ENCODE assay signal across 18 cellular contexts in genomic region chr21:42626171-42626570, GRCh38. TPM values are rescaled to one million over a fixed set of nuclear protein-coding genes. Genes with fewer than 3 reads are reported as not detected.
A peak's percentile ranks its signal among the peaks of the same experiment; 100 is the strongest.
DNase-seq lines count a peak whose midpoint lies in the region; ATAC-seq, FAIRE-seq and TF ChIP-seq lines count a peak whose summit lies in the region.
"Had no signal": no experiment of that assay in that cellular context is flagged by ENCODE, and none has a peak within 500 bp of the region (broad histone marks: within the 10 kb centered on the region; RNA-seq: fewer than 3 reads in every experiment).

No MANE protein-coding gene starts in this region.

- H3K9ac ChIP-seq in kidney (ENCODE audit: low read length in 2 of 2): no peak overlapping the region

- no peak for TF ChIP-seq POLR2A in heart left ventricle (IDR thresholded peaks at IDR 0.05)

- H3K27ac ChIP-seq in heart left ventricle (no peak overlapping the region), kidney (ENCODE audit: low read depth in 2 of 2, low read length in 2 of 2) (no peak overlapping the region), upper lobe of right lung (no peak overlapping the region)

- no peaks in the 10 kb centered on the region for H3K36me3 ChIP-seq in heart left ventricle
- no peaks in the 10 kb centered on the region for H3K36me3 ChIP-seq in kidney (ENCODE audit: control insufficient read depth in 1 of 2, insufficient read depth in 2 of 2, low read length in 2 of 2)
- no peaks in the 10 kb centered on the region for H3K36me3 ChIP-seq in upper lobe of right lung

- WGBS in heart left ventricle, 4 donors: 89 to 93% (median 93%) methylated on average over 14 of the region's 14 CpGs

- intact Hi-C loops in cardiac septum (cut with DNase I): no loop called here
- intact Hi-C loops in heart left ventricle (cut with DNase I): no loop called here
- intact Hi-C loops in kidney (cut with DNase I): no loop called here
- intact Hi-C loops in sciatic nerve (cut with DNase I): no loop called here
- intact Hi-C loops in upper lobe of right lung (cut with DNase I): no loop called here

- TF ChIP-seq CTCF in heart left ventricle (IDR thresholded peaks at IDR 0.05): no peak
- TF ChIP-seq CTCF in kidney (IDR thresholded peaks at IDR 0.05; ENCODE audit: borderline replicate concordance, extremely low read depth, insufficient read depth): no peak
- no peak for TF ChIP-seq CTCF in upper lobe of right lung (IDR thresholded peaks at IDR 0.05)

- H3K27me3 ChIP-seq in heart left ventricle (peaks cover 0 to 26% (median 4%) of the 10 kb centered on the region in 9 donors), upper lobe of right lung (peaks cover 5% of the 10 kb centered on the region)

- ATAC-seq in heart left ventricle: no peak
- no peak for ATAC-seq in sciatic nerve
- ATAC-seq in upper lobe of right lung: no peak
- no peak for ATAC-seq in SK-N-SH treated with all-trans-retinoic acid at 6 μM for 48 hours
- ATAC-seq: GM12878 had no signal

- FAIRE-seq in kidney (lab: Jason Lieb, UNC): no peak
- FAIRE-seq: GM12878, GM18507 had no signal

- H3K9me3 ChIP-seq in heart left ventricle (no peaks in the 10 kb centered on the region), kidney (ENCODE audit: control insufficient read depth in 1 of 2, low read length in 2 of 2) (no peaks in the 10 kb centered on the region), upper lobe of right lung (no peaks in the 10 kb centered on the region)

- H3K4me3 ChIP-seq in heart left ventricle: no peak overlapping the region
- H3K4me3 ChIP-seq in kidney (ENCODE audit: low read length in 2 of 2): no peak overlapping the region
- no peak overlapping the region for H3K4me3 ChIP-seq in upper lobe of right lung
- H3K4me3 ChIP-seq: GM12878 had no signal

- peak; percentile 61 for DNase-seq in cardiac septum (ENCODE audit: low spot score)
- DNase-seq in heart left ventricle: no peak
- peak; percentile 44 for DNase-seq in kidney
- peak; percentile 28 for DNase-seq in sciatic nerve (ENCODE audit: low spot score)
- peak; percentile 37 for DNase-seq in upper lobe of right lung
- DNase-seq in NOMO-1 treated with DMSO at 0.1 percent for 48 hours (lab: John Stamatoyannopoulos, UW; ENCODE audit: unreplicated experiment): no peak
- no peak for DNase-seq in HPDE6-E6E7 (ENCODE audit: extremely low spot score)
- DNase-seq: 8988T; AML-193; C1 segment of cervical spinal cord; Calu3; CD4-positive, alpha-beta T cell; DMS79; HCEC 1CT; HFFc6 had no signal

- peaks cover 0 to 10% (median 0%) of the 10 kb centered on the region in 12 donors for H3K4me1 ChIP-seq in heart left ventricle
- peaks cover 20 to 29% of the 10 kb centered on the region in 2 donors for H3K4me1 ChIP-seq in kidney (ENCODE audit: control insufficient read depth in 1 of 2, insufficient read depth in 1 of 2, low read depth in 1 of 2, low read length in 2 of 2)
- H3K4me1 ChIP-seq in upper lobe of right lung: peaks cover 4% of the 10 kb centered on the region

TF ChIP-seq in SK-N-SH treated with all-trans-retinoic acid at 6 μM for 48 hours, 23 proteins besides CTCF, POLR2A, EP300 and RAD21 (continues in another document):
- TF ChIP-seq RARB (CRISPR knock-in tag; IDR thresholded peaks at IDR 0.05) (no peak), GLIS3 (CRISPR knock-in tag; IDR thresholded peaks at IDR 0.05) (no peak), ESRRG (CRISPR knock-in tag; IDR thresholded peaks at IDR 0.05) (no peak), BACH2 (CRISPR knock-in tag; IDR thresholded peaks at IDR 0.05; ENCODE audit: borderline replicate concordance) (no peak), TOX (CRISPR knock-in tag; IDR thresholded peaks at IDR 0.05; ENCODE audit: borderline replicate concordance) (no peak), ZC3H10 (CRISPR knock-in tag; IDR thresholded peaks at IDR 0.05) (no peak), OSR1 (CRISPR knock-in tag; IDR thresholded peaks at IDR 0.05) (no peak), SNAI2 (CRISPR knock-in tag; IDR thresholded peaks at IDR 0.05) (no peak), PATZ1 (CRISPR knock-in tag; IDR thresholded peaks at IDR 0.05; ENCODE audit: borderline replicate concordance) (no peak), ZNF8 (CRISPR knock-in tag; IDR thresholded peaks at IDR 0.05) (no peak), CREB5 (CRISPR knock-in tag; IDR thresholded peaks at IDR 0.05; ENCODE audit: low read depth) (no peak), ZFP3 (CRISPR knock-in tag; IDR thresholded peaks at IDR 0.05) (no peak), TCF4 (CRISPR knock-in tag; IDR thresholded peaks at IDR 0.05; ENCODE audit: borderline replicate concordance) (no peak), TSHZ2 (CRISPR knock-in tag; IDR thresholded peaks at IDR 0.05) (no peak), ISL1 (CRISPR knock-in tag; IDR thresholded peaks at IDR 0.05) (no peak), PPARA (CRISPR knock-in tag; IDR thresholded peaks at IDR 0.05; ENCODE audit: borderline replicate concordance) (no peak), POU6F1 (CRISPR knock-in tag; IDR thresholded peaks at IDR 0.05; ENCODE audit: borderline replicate concordance, low read depth) (no peak)

RNA-seq across cellular contexts. Expression of gene PDE9A, which starts 27.2 kb away (rescaled TPM):
- total RNA-seq in cardiac septum: 1.1 TPM
- total RNA-seq in heart left ventricle: 1 to 10 TPM; 1.5 to 4.0 (median 3.3) TPM
- polyA plus RNA-seq in heart left ventricle: 1 to 10 TPM; 2.8 to 3.1 TPM
- 39.0 TPM for total RNA-seq in kidney
- 30.1 TPM for polyA plus RNA-seq in kidney (ENCODE audit: insufficient read depth, low read depth, low replicate concordance)
- 32.6 TPM for total RNA-seq in sciatic nerve
- 15.3 TPM for total RNA-seq in upper lobe of right lung
- total RNA-seq: HFFc6 had no signal

Comparison
In these comparisons a context has a peak if more than half of its experiments do, and no peak if none do; other contexts are left out.
1. DNase-seq: peak in cardiac septum (single experiment), kidney (single experiment), sciatic nerve (single experiment) and upper lobe of right lung (single experiment); none in heart left ventricle (0 of 5), NOMO-1 treated with DMSO at 0.1 percent for 48 hours (single experiment) and HPDE6-E6E7 (single experiment).